8 cellular contexts compared by ENCODE assay signal in the genomic region with DNA sequence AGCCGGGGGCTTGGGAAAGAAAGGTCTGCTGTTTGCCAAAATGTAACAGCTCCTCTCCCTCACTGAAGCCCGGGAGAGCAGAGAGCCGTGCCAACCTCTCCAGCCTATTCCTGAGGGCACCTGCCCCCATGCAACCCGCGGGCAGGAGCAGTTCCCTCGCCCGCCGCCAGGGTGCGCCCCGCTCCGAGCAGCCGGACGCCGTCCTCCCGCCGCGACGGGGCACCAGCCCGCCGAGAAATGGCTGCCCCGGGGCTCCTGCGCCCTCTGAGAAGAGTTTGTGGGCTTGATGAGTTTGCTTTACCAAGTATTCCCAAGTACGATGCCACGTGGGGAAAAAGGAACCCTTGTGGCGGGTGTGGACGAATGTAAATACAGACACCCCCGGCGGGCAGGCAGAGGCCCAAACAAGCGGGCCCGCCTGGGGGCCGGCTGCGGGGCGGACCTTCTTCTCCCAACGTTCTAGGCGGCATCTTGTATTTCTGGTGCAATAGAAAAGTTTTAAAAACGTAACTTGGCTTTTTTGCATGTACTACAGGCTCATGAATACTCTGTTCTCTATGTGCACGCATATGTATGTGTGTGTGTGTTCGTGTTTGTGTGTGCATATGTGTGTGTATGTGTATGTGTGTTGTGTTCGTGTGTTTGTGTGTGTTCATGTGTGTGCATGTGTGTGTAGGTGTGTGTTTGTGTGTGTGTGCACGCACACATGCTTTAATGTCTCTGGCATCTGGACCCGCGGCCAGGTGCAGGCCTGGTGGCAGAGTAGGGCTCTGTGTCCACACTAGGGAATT.
DNase-seq lines count a peak whose midpoint lies in the region; ATAC-seq, FAIRE-seq and TF ChIP-seq lines count a peak whose summit lies in the region.

No MANE protein-coding gene starts in this region.

- 33 to 45% methylated on average over 18 to 42 of the region's 42 CpGs for WGBS in endodermal cell (ENCODE audit: insufficient coverage in 1 of 2, insufficient read length in 1 of 2), 2 experiments

- H3K9me3 Mint-ChIP-seq in endodermal cell = no peaks in the 10 kb centered on the region

- no peaks in the 10 kb centered on the region for H3K27me3 ChIP-seq in endodermal cell (ENCODE audit: control insufficient read depth, insufficient read depth, low read length, poor library complexity, severe bottlenecking)

- H3K4me1 Mint-ChIP-seq in endodermal cell = no peaks in the 10 kb centered on the region

- TF ChIP-seq CTCF in endodermal cell (conservative IDR thresholded peaks at IDR 0.05) = peak; percentile 99

- ATAC-seq in HG02798 (IDR thresholded peaks at IDR 0.05; ENCODE audit: poor library complexity, unreplicated experiment) = peak; percentile 86
- no peak for ATAC-seq in HG03139 (IDR thresholded peaks at IDR 0.05; ENCODE audit: unreplicated experiment)

- H3K36me3 ChIP-seq in endodermal cell (ENCODE audit: control insufficient read depth, insufficient read depth, low read length) = no peaks in the 10 kb centered on the region

- no peaks in the 10 kb centered on the region for H3K9me3 ChIP-seq in endodermal cell (ENCODE audit: control insufficient read depth, low read length)

- H3K9ac ChIP-seq in endodermal cell (ENCODE audit: extremely low read depth, low read length, poor library complexity, severe bottlenecking) = no peak overlapping the region

- no peaks in the 10 kb centered on the region for H3K4me1 ChIP-seq in endodermal cell (ENCODE audit: control insufficient read depth, insufficient read depth, low read length)

- peak overlapping the region; percentile 45 for H3K4me3 Mint-ChIP-seq in endodermal cell

- TF ChIP-seq POLR2A in GM12892 (IDR thresholded peaks at IDR 0.05; ENCODE audit: low read depth, low read length) = no peak

- H3K4me3 ChIP-seq in endodermal cell (ENCODE audit: low read length) = no peak overlapping the region

- peak; percentile 86 for DNase-seq in GM12892 (ENCODE audit: insufficient read length)
- peak; percentile 57 for DNase-seq in NCI-H345 (lab: John Stamatoyannopoulos, UW)
- DNase-seq in activated CD8-positive, alpha-beta memory T cell treated with anti-CD3 and anti-CD28 coated beads for 1 hour (ENCODE audit: extremely low read depth in 1 of 2, low read depth in 1 of 2) = peak; percentile 20 to 73
- peak; percentile 92 for DNase-seq in endodermal cell
- DNase-seq in myocyte (ENCODE audit: low read depth) = peak; percentile 41
- peak; percentile 61 to 68 for DNase-seq in stimulated activated CD8-positive, alpha-beta memory T cell treated with anti-CD3 and anti-CD28 coated beads, Interleukin-7, amount 100 ng/mL, for 1 hour (ENCODE audit: low read depth in 2 of 2)

- H3K27ac ChIP-seq in endodermal cell (ENCODE audit: low read depth, low read length) = no peak overlapping the region

- peaks cover 7% of the 10 kb centered on the region for H3K27me3 Mint-ChIP-seq in endodermal cell (ENCODE audit: insufficient read depth)

- peak; percentile 73 for FAIRE-seq in GM12892 (lab: Jason Lieb, UNC)

- H3K27ac Mint-ChIP-seq in endodermal cell = no peak overlapping the region

- no peaks in the 10 kb centered on the region for H3K36me3 Mint-ChIP-seq in endodermal cell (ENCODE audit: low read depth)

Comparison
In these comparisons a context has a peak if more than half of its experiments do, and no peak if none do; other contexts are left out.
1. DNase-seq: peak in every context shown above with its lines; median percentile 92 in endodermal cell; 86 in GM12892; 64 in stimulated activated CD8-positive, alpha-beta memory T cell treated with anti-CD3 and anti-CD28 coated beads, Interleukin-7, amount 100 ng/mL, for 1 hour; 57 in NCI-H345; 46 in activated CD8-positive, alpha-beta memory T cell treated with anti-CD3 and anti-CD28 coated beads for 1 hour; 41 in myocyte.